Comparison of ENCODE assay signal across 10 cellular contexts in the genomic region with DNA sequence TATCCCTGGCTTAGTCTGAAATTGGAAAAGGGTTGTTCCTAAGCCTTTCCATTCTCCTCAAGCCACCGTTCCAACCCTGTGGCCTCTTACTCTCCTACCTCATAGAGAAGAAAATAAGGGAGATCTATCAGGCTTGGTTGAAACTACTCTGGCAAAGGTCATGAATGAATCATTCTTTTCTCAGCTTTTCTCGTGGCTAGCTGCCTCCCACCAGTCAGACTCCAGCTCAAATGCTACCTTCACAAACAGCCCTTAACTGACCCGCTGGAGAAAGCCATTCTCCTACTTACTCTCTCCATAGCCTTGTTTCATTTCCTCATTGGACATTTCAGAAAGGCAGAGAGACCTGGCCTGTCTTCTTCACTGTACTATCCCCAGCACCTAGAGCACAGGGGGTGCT. TPM values are rescaled to one million over a fixed set of nuclear protein-coding genes. Genes with fewer than 3 reads are reported as not detected.
DNase-seq lines count a peak whose midpoint lies in the region; TF ChIP-seq lines count a peak whose summit lies in the region.
"Had no signal": no experiment of that assay in that cellular context is flagged by ENCODE, and none has a peak within 500 bp of the region (broad histone marks: within the 10 kb centered on the region; RNA-seq: fewer than 3 reads in every experiment).

No MANE protein-coding gene starts in this region.

- H3K14ac ChIP-seq in mesenchymal stem cell (ENCODE audit: low read length in 2 of 2), result no peak overlapping the region

- no peak overlapping the region for H2AFZ ChIP-seq in GM23248
- no peak overlapping the region for H2AFZ ChIP-seq in mesenchymal stem cell (ENCODE audit: low read depth, low read length)

- no peak overlapping the region for H4K91ac ChIP-seq in mesenchymal stem cell (ENCODE audit: low read length)

- DNase-seq in AG08395 (ENCODE audit: low spot score) (peak; percentile 20), GM23248 (peak; percentile 53), astrocyte of the hippocampus (ENCODE audit: low read depth, low spot score) (peak; percentile 39), mesenchymal stem cell (peak; percentile 33), putamen (ENCODE audit: low spot score) (no peak), ovary (no peak), anterior cingulate cortex (lab: John Stamatoyannopoulos, UW) (no peak), DMS53 treated with DMSO at 0.1 percent for 48 hours (lab: John Stamatoyannopoulos, UW; ENCODE audit: unreplicated experiment) (no peak)
- DNase-seq: body of pancreas had no signal

- H3K4ac ChIP-seq in mesenchymal stem cell (ENCODE audit: low read depth in 1 of 2, low read length in 2 of 2), result no peak overlapping the region

- no peak overlapping the region for H4K8ac ChIP-seq in mesenchymal stem cell (ENCODE audit: low read length)

- peaks cover 95% of the 10 kb centered on the region for H3K79me2 ChIP-seq in GM23248 (ENCODE audit: insufficient read depth)

- H2BK5ac ChIP-seq in mesenchymal stem cell (ENCODE audit: low read depth, low read length, poor library complexity, severe bottlenecking), result no peak overlapping the region

- H3K9me2 ChIP-seq in GM23248 (ENCODE audit: insufficient read depth), result no peaks in the 10 kb centered on the region

- WGBS in GM23248 (ENCODE audit: low coverage in 1 of 2, low lambda C conversion rate in 2 of 2, missing lambda C conversion rate in 2 of 2), 2 experiments, result 51 to 68% methylated on average over 2 to 3 of the region's 3 CpGs
- WGBS in mesenchymal stem cell, result 57% methylated on average over 3 of the region's 3 CpGs
- 40 to 46% (median 41%) methylated on average over 3 of the region's 3 CpGs for WGBS in ovary, 3 donors

- no peak overlapping the region for H2BK12ac ChIP-seq in mesenchymal stem cell (ENCODE audit: low read length in 2 of 2)

- H3K23ac ChIP-seq in mesenchymal stem cell (ENCODE audit: low read length in 2 of 2), result no peak overlapping the region

- no peak for TF ChIP-seq POLR2A in ovary (IDR thresholded peaks at IDR 0.05)

- no peak overlapping the region for H3K4me2 ChIP-seq in GM23248 (ENCODE audit: unreplicated experiment)
- no peak overlapping the region for H3K4me2 ChIP-seq in mesenchymal stem cell (ENCODE audit: low read length, poor library complexity, severe bottlenecking)

- H3K79me1 ChIP-seq in mesenchymal stem cell (replicated peaks; ENCODE audit: low read length, poor library complexity, severe bottlenecking), result peaks cover 14% of the 10 kb centered on the region

- H3K27me3 ChIP-seq in GM23248 (replicated peaks; ENCODE audit: insufficient read depth) (no peaks in the 10 kb centered on the region), mesenchymal stem cell (ENCODE audit: control insufficient read depth in 1 of 2, insufficient read depth in 1 of 2, low read length in 2 of 2) (no peaks in the 10 kb centered on the region), ovary (no peaks in the 10 kb centered on the region)
- H3K27me3 ChIP-seq: body of pancreas had no signal

- H3K36me3 ChIP-seq in GM23248 (ENCODE audit: low read depth) (0 out of 2 replicates have a peak, but pooled peaks cover 7% of the 10 kb centered on the region), mesenchymal stem cell (ENCODE audit: control insufficient read depth in 1 of 2, insufficient read depth in 2 of 2, low read depth in 1 of 2, low read length in 2 of 2) (peaks cover 7 to 12% of the 10 kb centered on the region in 2 experiments), ovary (no peaks in the 10 kb centered on the region)

- TF ChIP-seq CTCF in ovary (IDR thresholded peaks at IDR 0.05), result no peak

- in situ Hi-C loops in GM23248 (cut with MboI), result no loop called here

- peaks cover 6% of the 10 kb centered on the region; the same call in 1 of the 2 replicates for H3F3A ChIP-seq in GM23248 (ENCODE audit: insufficient read depth)

- no peaks in the 10 kb centered on the region for H3K9me3 ChIP-seq in GM23248 (ENCODE audit: low read depth)
- no peaks in the 10 kb centered on the region for H3K9me3 ChIP-seq in mesenchymal stem cell (ENCODE audit: control insufficient read depth, low read length)
- H3K9me3 ChIP-seq in ovary, result no peaks in the 10 kb centered on the region
- H3K9me3 ChIP-seq: body of pancreas had no signal

- no peak overlapping the region for H2BK120ac ChIP-seq in mesenchymal stem cell (ENCODE audit: low read depth, low read length)

- H3K27ac ChIP-seq in GM23248, result no peak overlapping the region
- peak overlapping the region; percentile 16 for H3K27ac ChIP-seq in mesenchymal stem cell (ENCODE audit: low read length, poor library complexity, severe bottlenecking)
- H3K27ac ChIP-seq in ovary, result no peak overlapping the region
- H3K27ac ChIP-seq: body of pancreas, C4-2B had no signal

- H2AK5ac ChIP-seq in mesenchymal stem cell (ENCODE audit: low read length, severe bottlenecking), result no peak overlapping the region

- intact Hi-C loops in ovary (cut with DNase I), result no loop called here

- H3K4me1 ChIP-seq in GM23248 (ENCODE audit: insufficient read depth) (peaks cover 11% of the 10 kb centered on the region; the same call in 1 of the 2 replicates), mesenchymal stem cell (ENCODE audit: control insufficient read depth, insufficient read depth, low read depth, low read length) (peaks cover 7% of the 10 kb centered on the region), ovary (ENCODE audit: insufficient read depth) (peaks cover 5% of the 10 kb centered on the region)
- H3K4me1 ChIP-seq: body of pancreas had no signal

- no peak overlapping the region for H3K18ac ChIP-seq in mesenchymal stem cell (ENCODE audit: low read depth in 1 of 2, low read length in 2 of 2)

- no peak for TF ChIP-seq EP300 in ovary (IDR thresholded peaks at IDR 0.05)

- H4K20me1 ChIP-seq in GM23248 (ENCODE audit: insufficient read depth), result no peaks in the 10 kb centered on the region

- H3K4me3 ChIP-seq in GM23248 (no peak overlapping the region), mesenchymal stem cell (ENCODE audit: insufficient read depth in 1 of 2, low read depth in 1 of 2, low read length in 2 of 2) (no peak overlapping the region), ovary (no peak overlapping the region)
- H3K4me3 ChIP-seq: body of pancreas had no signal

- no peak overlapping the region for H2BK15ac ChIP-seq in mesenchymal stem cell (ENCODE audit: low read depth, poor library complexity, severe bottlenecking)

- no peak overlapping the region for H3K9ac ChIP-seq in GM23248
- peak overlapping the region; percentile 36 for H3K9ac ChIP-seq in mesenchymal stem cell (ENCODE audit: low read length)

RNA-seq across cellular contexts. Expression of a gene that starts 8.9 kb away (rescaled TPM):
- 39.2 and 46.8 TPM in 2 replicates for total RNA-seq in GM23248 (2014; rRNA removed; shearing (Covaris generic))
- polyA plus RNA-seq in GM23248 (2016; fragmentation: Nextera tagmentation; extraction: Ambion mirVana) (69.5 and 76.8 TPM in 2 replicates), ovary (100 to 1,000 TPM in 1 of 2 donors, 10 to 100 TPM in 1; 33.9 to 117 TPM)
- polyA plus RNA-seq in mesenchymal stem cell (2013, experiment 1 of 2), result 33.3 TPM
- polyA plus RNA-seq in mesenchymal stem cell (2013, experiment 2 of 2), result 30.4 TPM
- total RNA-seq in ovary, result 100 to 1,000 TPM in 1 of 7 donors, 10 to 100 TPM in 6; 30.4 to 113 (median 75.5) TPM

Comparison
In these comparisons a context has a peak if more than half of its experiments do, and no peak if none do; other contexts are left out.
1. DNase-seq: peak in AG08395 (single experiment), GM23248 (single experiment), astrocyte of the hippocampus (single experiment) and mesenchymal stem cell (single experiment); none in putamen (single experiment), ovary (0 of 5), anterior cingulate cortex (0 of 58) and DMS53 treated with DMSO at 0.1 percent for 48 hours (single experiment).